In the genomic region with DNA sequence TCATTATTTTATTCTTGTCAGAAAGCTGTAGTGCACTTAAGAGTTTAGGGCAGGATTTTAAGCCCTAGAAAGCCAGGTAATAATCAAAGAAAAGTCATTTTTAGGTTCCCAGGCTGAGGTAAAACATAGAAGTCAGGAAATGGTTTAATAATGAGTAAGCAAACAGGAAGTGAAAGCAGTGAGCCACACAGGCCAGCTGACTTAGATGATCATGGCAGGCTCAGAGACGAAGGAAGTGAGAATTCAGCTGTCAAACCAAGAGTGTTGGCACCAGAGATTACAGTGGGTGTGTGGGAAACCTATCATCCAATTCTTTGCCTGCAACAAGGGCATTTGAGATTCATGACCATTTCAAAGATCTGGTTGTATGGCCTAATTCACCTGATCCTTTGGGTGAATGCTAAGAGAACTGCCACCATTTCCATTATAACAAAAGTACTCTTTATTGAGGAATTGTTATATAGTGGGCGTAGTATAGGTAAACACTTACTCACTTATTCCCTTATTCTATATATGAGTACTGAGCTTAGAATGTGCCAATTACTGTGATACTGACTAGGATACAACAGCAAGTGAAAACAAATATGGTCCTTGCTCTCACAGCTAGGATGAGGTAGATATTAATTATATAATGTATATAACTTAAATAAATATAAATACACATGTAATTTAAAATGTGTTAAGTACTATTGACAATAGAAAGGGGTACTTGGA, we compare ENCODE assay signal across 8 cellular contexts.
DNase-seq lines count a peak whose midpoint lies in the region; ATAC-seq and TF ChIP-seq lines count a peak whose summit lies in the region.

No MANE protein-coding gene starts in this region.

- H3K27ac Mint-ChIP-seq in T-helper 17 cell: peak overlapping the region; percentile 62
- peak overlapping the region; percentile 43 for H3K27ac Mint-ChIP-seq in chondrocyte (ENCODE audit: unreplicated experiment)

- H3K4me1 Mint-ChIP-seq in T-helper 17 cell (peaks cover 5% of the 10 kb centered on the region), chondrocyte (ENCODE audit: low read depth) (peaks cover 6% of the 10 kb centered on the region)

- H3K4me2 ChIP-seq in osteoblast (ENCODE audit: insufficient read depth, low read length): no peak overlapping the region

- H3K36me3 Mint-ChIP-seq in T-helper 17 cell (ENCODE audit: low read depth): no peaks in the 10 kb centered on the region
- H3K36me3 Mint-ChIP-seq in chondrocyte (ENCODE audit: low read depth): no peaks in the 10 kb centered on the region

- H4K20me1 ChIP-seq in osteoblast (ENCODE audit: insufficient read depth, low read length): no peaks in the 10 kb centered on the region

- 63% methylated on average over 2 of the region's 2 CpGs for WGBS in prostate gland

- DNase-seq in DMS53 (lab: John Stamatoyannopoulos, UW) (peak; percentile 44), T-helper 17 cell (no peak), chondrocyte (ENCODE audit: low spot score) (no peak), osteoblast (ENCODE audit: insufficient read length, low spot score, missing footprints) (peak; percentile 48), NCI-H1105 (lab: John Stamatoyannopoulos, UW) (no peak), prostate gland (ENCODE audit: low spot score) (no peak)

- H3K27me3 ChIP-seq in osteoblast (ENCODE audit: insufficient read depth, low read length) (no peaks in the 10 kb centered on the region), prostate gland (replicated peaks; ENCODE audit: insufficient read depth) (no peaks in the 10 kb centered on the region)

- H3K9me3 Mint-ChIP-seq in chondrocyte (ENCODE audit: low read depth): peaks cover 17% of the 10 kb centered on the region

- H3K27ac ChIP-seq in osteoblast (ENCODE audit: low read depth, low read length): no peak overlapping the region
- H3K27ac ChIP-seq in prostate gland: no peak overlapping the region

- H3K36me3 ChIP-seq in osteoblast (ENCODE audit: insufficient read depth, low read length): no peaks in the 10 kb centered on the region
- no peaks in the 10 kb centered on the region for H3K36me3 ChIP-seq in prostate gland

- H2AFZ ChIP-seq in osteoblast (ENCODE audit: low read length): peak overlapping the region; percentile 5

- no peaks in the 10 kb centered on the region for H3K27me3 Mint-ChIP-seq in T-helper 17 cell
- no peaks in the 10 kb centered on the region for H3K27me3 Mint-ChIP-seq in chondrocyte (ENCODE audit: low read depth)

- no peaks in the 10 kb centered on the region for H3K4me1 ChIP-seq in osteoblast (ENCODE audit: insufficient read depth, low read length)
- H3K4me1 ChIP-seq in prostate gland (replicated peaks): no peaks in the 10 kb centered on the region

- H3K79me2 ChIP-seq in osteoblast (ENCODE audit: insufficient read depth, low read length): no peaks in the 10 kb centered on the region

- TF ChIP-seq CTCF in chondrocyte (IDR thresholded peaks at IDR 0.05) (no peak), osteoblast (IDR thresholded peaks at IDR 0.05; ENCODE audit: extremely low read depth, low read depth, low read length) (no peak), prostate gland (IDR thresholded peaks at IDR 0.05) (no peak)

- intact Hi-C loops in prostate gland (cut with DNase I): no loop called here

- no peak for TF ChIP-seq POLR2A in prostate gland (IDR thresholded peaks at IDR 0.05)

- no peak overlapping the region for H3K4me3 Mint-ChIP-seq in T-helper 17 cell
- H3K4me3 Mint-ChIP-seq in chondrocyte (ENCODE audit: unreplicated experiment): no peak overlapping the region

- H3K9me3 ChIP-seq in T-helper 17 cell (ENCODE audit: control insufficient read depth, low read length, poor library complexity, severe bottlenecking) (no peaks in the 10 kb centered on the region), osteoblast (ENCODE audit: low read depth, low read length) (no peaks in the 10 kb centered on the region), prostate gland (no peaks in the 10 kb centered on the region)

- H3K4me3 ChIP-seq in osteoblast (ENCODE audit: insufficient read depth, low read length) (no peak overlapping the region), prostate gland (no peak overlapping the region)

- ATAC-seq in GM21360 (IDR thresholded peaks at IDR 0.05; ENCODE audit: unreplicated experiment): peak; percentile 100
- ATAC-seq in HG03520 (IDR thresholded peaks at IDR 0.05; ENCODE audit: unreplicated experiment): peak; percentile 100
- peak; percentile 97 for ATAC-seq in T-helper 17 cell

Comparison
In these comparisons a context has a peak if more than half of its experiments do, and no peak if none do; other contexts are left out.
1. DNase-seq: peak in DMS53 (single experiment) and osteoblast (single experiment); none in T-helper 17 cell (0 of 3), chondrocyte (single experiment), NCI-H1105 (single experiment) and prostate gland (single experiment).
2. Peak in every context shown above with its lines, with median percentiles within 50 percentile points of each other: ATAC-seq.